ENCODE assay signal across 9 cellular contexts in genomic region chr20:31869673-31869941, GRCh38. TPM values are rescaled to one million over a fixed set of nuclear protein-coding genes. Genes with fewer than 3 reads are reported as not detected.
DNase-seq lines count a peak whose midpoint lies in the region; ATAC-seq and TF ChIP-seq lines count a peak whose summit lies in the region.
"Had no signal": no experiment of that assay in that cellular context is flagged by ENCODE, and none has a peak within 500 bp of the region (broad histone marks: within the 10 kb centered on the region; RNA-seq: fewer than 3 reads in every experiment).

No MANE protein-coding gene starts in this region.

- H3K79me2 ChIP-seq in OCI-LY7 (ENCODE audit: insufficient read depth, low read depth, low read length) = no peaks in the 10 kb centered on the region

- H3K36me3 Mint-ChIP-seq in Caco-2 (ENCODE audit: insufficient read depth, unreplicated experiment) = no peaks in the 10 kb centered on the region
- H3K36me3 Mint-ChIP-seq in T-helper 17 cell (ENCODE audit: low read depth) = peaks cover 7% of the 10 kb centered on the region
- H3K36me3 Mint-ChIP-seq in glutamatergic neuron (ENCODE audit: unreplicated experiment) = peaks cover 4% of the 10 kb centered on the region

- H3K27ac ChIP-seq in prostate gland (peak overlapping the region in 1 of 2 donors; percentile 67), OCI-LY7 (ENCODE audit: low read depth, low read length, poor library complexity, severe bottlenecking) (no peak overlapping the region)

- CTCF ChIA-PET in Caco-2 (lab: Charles Lee) (interaction anchor here (0.6 to 2.2 kb wide), 4 partner anchors 17 to 82 kb away, joined by 3 to 7 read pairs (median 6); partner anchors contain the start of gene PDRG1), OCI-LY7 (lab: Charles Lee; ENCODE audit: unreplicated experiment) (no interaction called here)

- no peak overlapping the region for H3K4me2 ChIP-seq in OCI-LY7 (ENCODE audit: low read length)

- TF ChIP-seq POLR2A in prostate gland (IDR thresholded peaks at IDR 0.05) = no peak

- H3K27ac Mint-ChIP-seq in Caco-2 (ENCODE audit: unreplicated experiment) (peak overlapping the region; percentile 64), T-helper 17 cell (no peak overlapping the region), glutamatergic neuron (ENCODE audit: unreplicated experiment) (peak overlapping the region; percentile 74)

- H3K9me2 ChIP-seq in OCI-LY7 (ENCODE audit: insufficient read depth, low read length) = no peaks in the 10 kb centered on the region

- H2AFZ ChIP-seq in OCI-LY7 (ENCODE audit: low read length) = no peak overlapping the region

- intact Hi-C loops in Caco-2 (cut with micrococcal nuclease; ENCODE audit: unreplicated experiment) (no loop called here), prostate gland (cut with DNase I) (no loop called here), OCI-LY7 (cut with micrococcal nuclease; ENCODE audit: unreplicated experiment) (no loop called here)

- BruUV-seq in Caco-2 (replicated peaks; lab: Mats Ljungman, UMichigan) (no TSS peak), OCI-LY7 (replicated peaks; lab: Mats Ljungman, UMichigan) (no TSS peak)

- H3K9me3 Mint-ChIP-seq in Caco-2 (ENCODE audit: unreplicated experiment) (no peaks in the 10 kb centered on the region), glutamatergic neuron (ENCODE audit: unreplicated experiment) (peaks cover 8% of the 10 kb centered on the region)

- no peak for ATAC-seq in T-helper 17 cell
- no peak for ATAC-seq in HG02610 (IDR thresholded peaks at IDR 0.05; ENCODE audit: unreplicated experiment)

- H4K20me1 ChIP-seq in OCI-LY7 (ENCODE audit: insufficient read depth, low read length) = no peaks in the 10 kb centered on the region

- DNase-seq in Caco-2 (no peak), T-helper 17 cell (no peak), glutamatergic neuron (no peak), prostate gland (ENCODE audit: low spot score) (no peak), OCI-LY7 (ENCODE audit: low spot score) (no peak), NOMO-1 (lab: John Stamatoyannopoulos, UW; ENCODE audit: unreplicated experiment in 2 of 2) (no peak), NCI-H2029 (lab: John Stamatoyannopoulos, UW) (no peak)

- H3K4me1 Mint-ChIP-seq in Caco-2 (ENCODE audit: low read depth, unreplicated experiment) = peaks cover 15% of the 10 kb centered on the region
- peaks cover 15% of the 10 kb centered on the region for H3K4me1 Mint-ChIP-seq in T-helper 17 cell
- H3K4me1 Mint-ChIP-seq in glutamatergic neuron (ENCODE audit: low read depth, unreplicated experiment) = peaks cover 2% of the 10 kb centered on the region

- no peaks in the 10 kb centered on the region for H3K27me3 ChIP-seq in Caco-2 (replicated peaks; ENCODE audit: control insufficient read depth, insufficient read depth, low read length)
- H3K27me3 ChIP-seq in prostate gland (replicated peaks; ENCODE audit: insufficient read depth) = no peaks in the 10 kb centered on the region

- H3K9me3 ChIP-seq in Caco-2 (no peaks in the 10 kb centered on the region), T-helper 17 cell (ENCODE audit: control insufficient read depth, low read length, poor library complexity, severe bottlenecking) (no peaks in the 10 kb centered on the region), prostate gland (no peaks in the 10 kb centered on the region), OCI-LY7 (ENCODE audit: low read length) (no peaks in the 10 kb centered on the region)

- H3K4me1 ChIP-seq in Caco-2 (peaks cover 15% of the 10 kb centered on the region), prostate gland (replicated peaks) (peaks cover 3% of the 10 kb centered on the region), OCI-LY7 (ENCODE audit: insufficient read depth, low read length, poor library complexity, severe bottlenecking) (no peaks in the 10 kb centered on the region)

- peak overlapping the region; percentile 96 for H3K4me3 Mint-ChIP-seq in Caco-2 (ENCODE audit: unreplicated experiment)
- H3K4me3 Mint-ChIP-seq in T-helper 17 cell = peak overlapping the region; percentile 90
- peak overlapping the region; percentile 98 for H3K4me3 Mint-ChIP-seq in glutamatergic neuron (ENCODE audit: unreplicated experiment)

- H3K36me3 ChIP-seq in Caco-2 (ENCODE audit: control insufficient read depth, insufficient read depth, low read length) = no peaks in the 10 kb centered on the region
- H3K36me3 ChIP-seq in prostate gland = no peaks in the 10 kb centered on the region
- no peaks in the 10 kb centered on the region for H3K36me3 ChIP-seq in OCI-LY7 (ENCODE audit: insufficient read depth, low read length)

- 0% methylated on average over 1 of the region's 1 CpG for WGBS in prostate gland

- POLR2A ChIA-PET in Caco-2 (lab: Charles Lee) = no interaction called here
- POLR2A ChIA-PET in OCI-LY7 (lab: Charles Lee) = no interaction called here

- TF ChIP-seq CTCF in Caco-2 (IDR thresholded peaks at IDR 0.05; ENCODE audit: insufficient read depth in 1 of 2, low read depth in 1 of 2, low read length in 1 of 2, severe bottlenecking in 1 of 2, unreplicated experiment in 1 of 2) (no peak), glutamatergic neuron (IDR thresholded peaks at IDR 0.05; ENCODE audit: partially characterized antibody, unreplicated experiment) (no peak), prostate gland (IDR thresholded peaks at IDR 0.05) (no peak), OCI-LY7 (conservative IDR thresholded peaks at IDR 0.05; ENCODE audit: low read length) (no peak)

- H3K4me3 ChIP-seq in Caco-2 (ENCODE audit: low read depth, low read length) (peak overlapping the region; percentile 56), prostate gland (peak overlapping the region; percentile 68 to 76), OCI-LY7 (ENCODE audit: low read depth, low read length, poor library complexity, severe bottlenecking) (no peak overlapping the region)

- H3K27me3 Mint-ChIP-seq in Caco-2 (ENCODE audit: insufficient read depth, unreplicated experiment) (peaks cover 22% of the 10 kb centered on the region), T-helper 17 cell (peaks cover 60% of the 10 kb centered on the region), glutamatergic neuron (ENCODE audit: unreplicated experiment) (peaks cover 28% of the 10 kb centered on the region)

RNA-seq across cellular contexts. Expression of gene DUSP15, which starts 0.7 kb away (rescaled TPM):
- total RNA-seq in Caco-2 (2022) = 8.2 and 9.1 TPM in 2 replicates
- total RNA-seq in T-helper 17 cell = not detected
- 19.3 TPM for total RNA-seq in glutamatergic neuron (ENCODE audit: unreplicated experiment)
- 10 to 100 TPM in 1 of 2 donors, 1 to 10 TPM in 1; 1.7 to 57.9 TPM for total RNA-seq in prostate gland
- total RNA-seq in OCI-LY7 (2014; rRNA removed; shearing (Covaris generic)) = 0.19 and 1.5 TPM in 2 replicates
- 0.61 TPM in 1 of 2 replicates, not detected in the other for total RNA-seq in OCI-LY7 (2022)
- total RNA-seq: pulmonary artery endothelial cell had no signal

RNA-seq across cellular contexts. Expression of gene TTLL9, which starts 0.8 kb away (rescaled TPM):
- not detected in 2 replicates for total RNA-seq in Caco-2 (2022)
- total RNA-seq in T-helper 17 cell = not detected
- 1.5 TPM for total RNA-seq in glutamatergic neuron (ENCODE audit: unreplicated experiment)
- 1 to 10 TPM in 1 of 2 donors, not detected in 1; 1.2 TPM for total RNA-seq in prostate gland
- not detected in 2 replicates for total RNA-seq in OCI-LY7 (2014; rRNA removed; shearing (Covaris generic))
- not detected in 2 replicates for total RNA-seq in OCI-LY7 (2022)

RNA-seq across cellular contexts. Expression of gene FOXS1, which starts 24.2 kb away (rescaled TPM):
- total RNA-seq in Caco-2 (2022) (not detected in 2 replicates), T-helper 17 cell (not detected), glutamatergic neuron (ENCODE audit: unreplicated experiment) (not detected), prostate gland (1 to 10 TPM in 1 of 2 donors, not detected in 1; 8.3 TPM), OCI-LY7 (2022) (not detected in 2 replicates)
- total RNA-seq in OCI-LY7 (2014; rRNA removed; shearing (Covaris generic)) = not detected in 2 replicates
- total RNA-seq: pulmonary artery endothelial cell had no signal

RNA-seq across cellular contexts. Expression of gene MYLK2, which starts 50.5 kb away (rescaled TPM):
- total RNA-seq in Caco-2 (2022) (0.77 and 0.91 TPM in 2 replicates), T-helper 17 cell (not detected), glutamatergic neuron (ENCODE audit: unreplicated experiment) (0.69 TPM), prostate gland (under 1 TPM; 0.27 to 0.91 TPM), OCI-LY7 (2022) (0.61 and 0.67 TPM in 2 replicates)
- total RNA-seq in OCI-LY7 (2014; rRNA removed; shearing (Covaris generic)) = 0.69 and 0.75 TPM in 2 replicates
